In genomic region chr14:75254901-75255300, GRCh38 we compare ENCODE assay signal across 11 cellular contexts. TPM values are rescaled to one million over a fixed set of nuclear protein-coding genes. Genes with fewer than 3 reads are reported as not detected.
DNase-seq lines count a peak whose midpoint lies in the region; ATAC-seq and TF ChIP-seq lines count a peak whose summit lies in the region.
"Had no signal": no experiment of that assay in that cellular context is flagged by ENCODE, and none has a peak within 500 bp of the region (broad histone marks: within the 10 kb centered on the region; RNA-seq: fewer than 3 reads in every experiment).

No MANE protein-coding gene starts in this region.

- H3K36me3 Mint-ChIP-seq in neural progenitor cell = peaks cover 1% of the 10 kb centered on the region
- no peaks in the 10 kb centered on the region for H3K36me3 Mint-ChIP-seq in activated CD4-positive, alpha-beta T cell treated with anti-CD3 and anti-CD28 coated beads, Interleukin-2, amount 10 ng/mL, durations not matched to agents 24 days and 14 days (ENCODE audit: low read depth)

- ATAC-seq in esophagus mucosa = peak; percentile 56
- ATAC-seq in GM19397 (IDR thresholded peaks at IDR 0.05; ENCODE audit: unreplicated experiment) = no peak

- H3K4me3 ChIP-seq in neural progenitor cell = no peak overlapping the region

- no peak overlapping the region for H3K4me3 Mint-ChIP-seq in neural progenitor cell
- H3K4me3 Mint-ChIP-seq in activated CD4-positive, alpha-beta T cell treated with anti-CD3 and anti-CD28 coated beads, Interleukin-2, amount 10 ng/mL, durations not matched to agents 24 days and 14 days = no peak overlapping the region
- H3K4me3 Mint-ChIP-seq: B cell had no signal

- no peaks in the 10 kb centered on the region for H3K36me3 ChIP-seq in neural progenitor cell

- no peak overlapping the region for H3K9ac ChIP-seq in neural progenitor cell

- H3K4me1 Mint-ChIP-seq in neural progenitor cell = peaks cover 34% of the 10 kb centered on the region
- H3K4me1 Mint-ChIP-seq in activated CD4-positive, alpha-beta T cell treated with anti-CD3 and anti-CD28 coated beads, Interleukin-2, amount 10 ng/mL, durations not matched to agents 24 days and 14 days = peaks cover 26% of the 10 kb centered on the region

- peak overlapping the region; percentile 95 for H3K27ac Mint-ChIP-seq in neural progenitor cell
- no peak overlapping the region for H3K27ac Mint-ChIP-seq in activated CD4-positive, alpha-beta T cell treated with anti-CD3 and anti-CD28 coated beads, Interleukin-2, amount 10 ng/mL, durations not matched to agents 24 days and 14 days

- H3K79me2 ChIP-seq in neural progenitor cell (ENCODE audit: low read depth) = no peaks in the 10 kb centered on the region

- H3K4me1 ChIP-seq in neural progenitor cell = peaks cover 5% of the 10 kb centered on the region

- intact Hi-C loops in posterior cingulate gyrus (cut with DNase I) = no loop called here
- intact Hi-C loops in activated CD4-positive, alpha-beta T cell treated with anti-CD3 and anti-CD28 coated beads, Interleukin-2, amount 10 ng/mL, durations not matched to agents 24 days and 14 days (cut with micrococcal nuclease) = no loop called here

- TF ChIP-seq CTCF in C4-2B (conservative IDR thresholded peaks at IDR 0.05) = no peak
- TF ChIP-seq CTCF in neural progenitor cell (IDR thresholded peaks at IDR 0.05) = no peak

- no peaks in the 10 kb centered on the region for H3K9me3 ChIP-seq in neural progenitor cell (ENCODE audit: low read depth)

- peak overlapping the region; percentile 53 for H2AFZ ChIP-seq in neural progenitor cell (replicated peaks)

- no peaks in the 10 kb centered on the region for H3K9me3 Mint-ChIP-seq in neural progenitor cell
- H3K9me3 Mint-ChIP-seq in activated CD4-positive, alpha-beta T cell treated with anti-CD3 and anti-CD28 coated beads, Interleukin-2, amount 10 ng/mL, durations not matched to agents 24 days and 14 days = no peaks in the 10 kb centered on the region

- peak overlapping the region; percentile 82 for H3K27ac ChIP-seq in C4-2B
- H3K27ac ChIP-seq in neural progenitor cell = no peak overlapping the region

- H3F3A ChIP-seq in neural progenitor cell (ENCODE audit: low read depth) = peaks cover 8% of the 10 kb centered on the region

- no peaks in the 10 kb centered on the region for H3K27me3 ChIP-seq in neural progenitor cell

- no peak overlapping the region for H3K4me2 ChIP-seq in neural progenitor cell

- DNase-seq in NCI-H226 (peak; percentile 60), neural progenitor cell (ENCODE audit: low spot score) (peak; percentile 11), posterior cingulate gyrus (no peak)
- DNase-seq in activated naive CD4-positive, alpha-beta T cell treated with Interleukin-2 at 50 U/mL for 16 hours = no peak
- no peak for DNase-seq in activated CD4-positive, alpha-beta T cell treated with anti-CD3 and anti-CD28 coated beads, Interleukin-2, amount 10 ng/mL, durations not matched to agents 24 days and 14 days
- DNase-seq: MV-4-11; stimulated activated CD4-positive, alpha-beta T cell treated with anti-CD3 and anti-CD28 coated beads, Interleukin-15, amount 100 ng/mL, for 24 hours had no signal

- peaks cover 10% of the 10 kb centered on the region for H3K27me3 Mint-ChIP-seq in neural progenitor cell (ENCODE audit: insufficient read depth, low read depth)
- peaks cover 39% of the 10 kb centered on the region for H3K27me3 Mint-ChIP-seq in activated CD4-positive, alpha-beta T cell treated with anti-CD3 and anti-CD28 coated beads, Interleukin-2, amount 10 ng/mL, durations not matched to agents 24 days and 14 days
- H3K27me3 Mint-ChIP-seq: B cell had no signal

- H4K20me1 ChIP-seq in neural progenitor cell (ENCODE audit: low read depth) = no peaks in the 10 kb centered on the region

RNA-seq across cellular contexts. Expression of gene FOS, which starts 23.7 kb away (rescaled TPM):
- total RNA-seq in esophagus mucosa (125 TPM), neural progenitor cell (ENCODE audit: low replicate concordance) (32.9 and 98.6 TPM in 2 replicates)
- total RNA-seq in activated CD4-positive, alpha-beta T cell treated with anti-CD3 and anti-CD28 coated beads, Interleukin-2, amount 10 ng/mL, durations not matched to agents 24 days and 14 days = 26.5 and 29.6 TPM in 2 replicates

Comparison
In these comparisons a context has a peak if more than half of its experiments do, and no peak if none do; other contexts are left out.
1. DNase-seq: peak in NCI-H226 (single experiment) and neural progenitor cell (single experiment); none in posterior cingulate gyrus (0 of 10), activated naive CD4-positive, alpha-beta T cell treated with Interleukin-2 at 50 U/mL for 16 hours (single experiment) and activated CD4-positive, alpha-beta T cell treated with anti-CD3 and anti-CD28 coated beads, Interleukin-2, amount 10 ng/mL, durations not matched to agents 24 days and 14 days (single experiment).